17 cellular contexts compared by ENCODE assay signal in genomic region chr9:110894731-110895130, GRCh38.
"Had no signal": no experiment of that assay in that cellular context is flagged by ENCODE, and none has a peak within 500 bp of the region (broad histone marks: within the 10 kb centered on the region; RNA-seq: fewer than 3 reads in every experiment).

No MANE protein-coding gene starts in this region.

- H3K4me1 ChIP-seq: parathyroid adenoma had no signal

- ATAC-seq: activated CD8-positive, alpha-beta memory T cell treated with anti-CD3 and anti-CD28 coated beads, Interleukin-2, amount 10 ng/mL, durations not matched to agents 7 days and 5 days had no signal

- H2AFZ ChIP-seq: parathyroid adenoma had no signal

- H3K27me3 ChIP-seq: thyroid gland had no signal

- H3K27ac Mint-ChIP-seq: activated CD4-positive, alpha-beta memory T cell treated with anti-CD3 and anti-CD28 coated beads, Interleukin-2, amount 10 ng/mL, durations not matched to agents 7 days and 5 days; activated CD4-positive, alpha-beta T cell treated with anti-CD3 and anti-CD28 coated beads, Interleukin-2, amount 10 ng/mL, durations not matched to agents 24 days and 14 days; activated CD8-positive, alpha-beta memory T cell treated with anti-CD3 and anti-CD28 coated beads, Interleukin-2, amount 10 ng/mL, durations not matched to agents 7 days and 5 days; activated naive CD4-positive, alpha-beta T cell treated with anti-CD3 and anti-CD28 coated beads, Interleukin-2, amount 10 ng/mL, durations not matched to agents 7 days and 5 days; nephron progenitor cell had no signal

- H3K4me2 ChIP-seq: SK-N-SH had no signal

- H3K4me3 Mint-ChIP-seq: activated CD4-positive, alpha-beta memory T cell treated with anti-CD3 and anti-CD28 coated beads, Interleukin-2, amount 10 ng/mL, durations not matched to agents 7 days and 5 days; activated CD4-positive, alpha-beta T cell treated with anti-CD3 and anti-CD28 coated beads, Interleukin-2, amount 10 ng/mL, durations not matched to agents 24 days and 14 days; activated CD8-positive, alpha-beta memory T cell treated with anti-CD3 and anti-CD28 coated beads, Interleukin-2, amount 10 ng/mL, durations not matched to agents 7 days and 5 days; activated naive CD4-positive, alpha-beta T cell treated with anti-CD3 and anti-CD28 coated beads, Interleukin-2, amount 10 ng/mL, durations not matched to agents 7 days and 5 days; brain; nephron progenitor cell had no signal

- H3K9me3 ChIP-seq: SK-N-SH, thyroid gland had no signal

- H3K9ac ChIP-seq: parathyroid adenoma, SK-N-SH had no signal

- H3K36me3 ChIP-seq: thyroid gland had no signal

- H3K27me3 Mint-ChIP-seq: activated CD4-positive, alpha-beta memory T cell treated with anti-CD3 and anti-CD28 coated beads, Interleukin-2, amount 10 ng/mL, durations not matched to agents 7 days and 5 days; activated CD4-positive, alpha-beta T cell treated with anti-CD3 and anti-CD28 coated beads, Interleukin-2, amount 10 ng/mL, durations not matched to agents 24 days and 14 days; activated CD8-positive, alpha-beta memory T cell treated with anti-CD3 and anti-CD28 coated beads, Interleukin-2, amount 10 ng/mL, durations not matched to agents 7 days and 5 days; activated naive CD4-positive, alpha-beta T cell treated with anti-CD3 and anti-CD28 coated beads, Interleukin-2, amount 10 ng/mL, durations not matched to agents 7 days and 5 days; brain had no signal

- DNase-seq: activated CD4-positive, alpha-beta memory T cell treated with anti-CD3 and anti-CD28 coated beads, Interleukin-2, amount 10 ng/mL, durations not matched to agents 7 days and 5 days; activated CD4-positive, alpha-beta T cell treated with anti-CD3 and anti-CD28 coated beads, Interleukin-2, amount 10 ng/mL, durations not matched to agents 24 days and 14 days; activated CD8-positive, alpha-beta memory T cell treated with anti-CD3 and anti-CD28 coated beads, Interleukin-2, amount 10 ng/mL, durations not matched to agents 7 days and 5 days; activated effector memory CD4-positive, alpha-beta T cell treated with anti-CD3 and anti-CD28 coated beads, Interleukin-2, amount 50 U/mL, for 16 hours; activated naive CD4-positive, alpha-beta T cell treated with anti-CD3 and anti-CD28 coated beads, Interleukin-2, amount 10 ng/mL, durations not matched to agents 7 days and 5 days; activated T-cell treated with anti-CD3 and anti-CD28 coated beads for 4 hours; dermis blood vessel endothelial cell; effector memory CD4-positive, alpha-beta T cell; islet precursor cell; midbrain; SK-N-SH; stimulated activated CD4-positive, alpha-beta T cell treated with anti-CD3 and anti-CD28 coated beads, Interleukin-4, amount 100 ng/mL, for 1 hour; stimulated activated naive CD4-positive, alpha-beta T cell had no signal

- H3K9me3 Mint-ChIP-seq: activated CD4-positive, alpha-beta T cell treated with anti-CD3 and anti-CD28 coated beads, Interleukin-2, amount 10 ng/mL, durations not matched to agents 24 days and 14 days had no signal

- H3K36me3 Mint-ChIP-seq: activated CD8-positive, alpha-beta memory T cell treated with anti-CD3 and anti-CD28 coated beads, Interleukin-2, amount 10 ng/mL, durations not matched to agents 7 days and 5 days; activated naive CD4-positive, alpha-beta T cell treated with anti-CD3 and anti-CD28 coated beads, Interleukin-2, amount 10 ng/mL, durations not matched to agents 7 days and 5 days had no signal

- H3K4me3 ChIP-seq: thyroid gland had no signal

- H3K27ac ChIP-seq: parathyroid adenoma had no signal

- H3K4me1 Mint-ChIP-seq: activated CD4-positive, alpha-beta memory T cell treated with anti-CD3 and anti-CD28 coated beads, Interleukin-2, amount 10 ng/mL, durations not matched to agents 7 days and 5 days; activated CD4-positive, alpha-beta T cell treated with anti-CD3 and anti-CD28 coated beads, Interleukin-2, amount 10 ng/mL, durations not matched to agents 24 days and 14 days; activated CD8-positive, alpha-beta memory T cell treated with anti-CD3 and anti-CD28 coated beads, Interleukin-2, amount 10 ng/mL, durations not matched to agents 7 days and 5 days; activated naive CD4-positive, alpha-beta T cell treated with anti-CD3 and anti-CD28 coated beads, Interleukin-2, amount 10 ng/mL, durations not matched to agents 7 days and 5 days had no signal
